Comparison of ENCODE assay signal across 1 cellular context in the genomic region with DNA sequence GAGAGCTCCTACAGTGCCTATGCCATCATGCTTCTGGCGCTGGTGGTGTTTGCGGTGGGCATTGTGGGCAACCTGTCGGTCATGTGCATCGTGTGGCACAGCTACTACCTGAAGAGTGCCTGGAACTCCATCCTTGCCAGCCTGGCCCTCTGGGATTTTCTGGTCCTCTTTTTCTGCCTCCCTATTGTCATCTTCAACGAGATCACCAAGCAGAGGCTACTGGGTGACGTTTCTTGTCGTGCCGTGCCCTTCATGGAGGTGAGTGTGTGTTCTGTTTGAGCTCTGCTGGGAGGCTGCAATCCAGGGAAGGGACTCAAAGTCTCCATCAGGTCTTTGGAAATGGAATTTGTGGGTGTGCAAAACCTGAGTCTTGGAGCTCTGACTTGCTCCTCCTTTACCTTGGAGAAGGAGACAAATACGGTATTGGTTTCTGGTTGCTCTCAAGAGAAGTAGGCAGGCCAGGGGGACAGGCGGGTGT.
TF ChIP-seq lines count a peak whose summit lies in the region.

No MANE protein-coding gene starts in this region.

TF ChIP-seq in GM23338, 12 proteins besides CTCF, POLR2A, EP300 and RAD21 (continued from another document):
- TF ChIP-seq, protein P1, sequence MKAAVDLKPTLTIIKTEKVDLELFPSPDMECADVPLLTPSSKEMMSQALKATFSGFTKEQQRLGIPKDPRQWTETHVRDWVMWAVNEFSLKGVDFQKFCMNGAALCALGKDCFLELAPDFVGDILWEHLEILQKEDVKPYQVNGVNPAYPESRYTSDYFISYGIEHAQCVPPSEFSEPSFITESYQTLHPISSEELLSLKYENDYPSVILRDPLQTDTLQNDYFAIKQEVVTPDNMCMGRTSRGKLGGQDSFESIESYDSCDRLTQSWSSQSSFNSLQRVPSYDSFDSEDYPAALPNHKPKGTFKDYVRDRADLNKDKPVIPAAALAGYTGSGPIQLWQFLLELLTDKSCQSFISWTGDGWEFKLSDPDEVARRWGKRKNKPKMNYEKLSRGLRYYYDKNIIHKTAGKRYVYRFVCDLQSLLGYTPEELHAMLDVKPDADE (IDR thresholded peaks at IDR 0.05): no peak
- TF ChIP-seq EZH2 (IDR thresholded peaks at IDR 0.05; ENCODE audit: low read depth, unreplicated experiment) (no peak), EZH2phosphoT487 (IDR thresholded peaks at IDR 0.05; ENCODE audit: unreplicated experiment) (no peak), ZNF114 (CRISPR knock-in tag; IDR thresholded peaks at IDR 0.05) (no peak), CREB1 (CRISPR knock-in tag; IDR thresholded peaks at IDR 0.05; ENCODE audit: low read depth) (no peak), STAT1 (IDR thresholded peaks at IDR 0.05; ENCODE audit: unreplicated experiment) (no peak), POLR2AphosphoS5 (IDR thresholded peaks at IDR 0.05; ENCODE audit: low read depth) (no peak)
- TF ChIP-seq, protein P2, sequence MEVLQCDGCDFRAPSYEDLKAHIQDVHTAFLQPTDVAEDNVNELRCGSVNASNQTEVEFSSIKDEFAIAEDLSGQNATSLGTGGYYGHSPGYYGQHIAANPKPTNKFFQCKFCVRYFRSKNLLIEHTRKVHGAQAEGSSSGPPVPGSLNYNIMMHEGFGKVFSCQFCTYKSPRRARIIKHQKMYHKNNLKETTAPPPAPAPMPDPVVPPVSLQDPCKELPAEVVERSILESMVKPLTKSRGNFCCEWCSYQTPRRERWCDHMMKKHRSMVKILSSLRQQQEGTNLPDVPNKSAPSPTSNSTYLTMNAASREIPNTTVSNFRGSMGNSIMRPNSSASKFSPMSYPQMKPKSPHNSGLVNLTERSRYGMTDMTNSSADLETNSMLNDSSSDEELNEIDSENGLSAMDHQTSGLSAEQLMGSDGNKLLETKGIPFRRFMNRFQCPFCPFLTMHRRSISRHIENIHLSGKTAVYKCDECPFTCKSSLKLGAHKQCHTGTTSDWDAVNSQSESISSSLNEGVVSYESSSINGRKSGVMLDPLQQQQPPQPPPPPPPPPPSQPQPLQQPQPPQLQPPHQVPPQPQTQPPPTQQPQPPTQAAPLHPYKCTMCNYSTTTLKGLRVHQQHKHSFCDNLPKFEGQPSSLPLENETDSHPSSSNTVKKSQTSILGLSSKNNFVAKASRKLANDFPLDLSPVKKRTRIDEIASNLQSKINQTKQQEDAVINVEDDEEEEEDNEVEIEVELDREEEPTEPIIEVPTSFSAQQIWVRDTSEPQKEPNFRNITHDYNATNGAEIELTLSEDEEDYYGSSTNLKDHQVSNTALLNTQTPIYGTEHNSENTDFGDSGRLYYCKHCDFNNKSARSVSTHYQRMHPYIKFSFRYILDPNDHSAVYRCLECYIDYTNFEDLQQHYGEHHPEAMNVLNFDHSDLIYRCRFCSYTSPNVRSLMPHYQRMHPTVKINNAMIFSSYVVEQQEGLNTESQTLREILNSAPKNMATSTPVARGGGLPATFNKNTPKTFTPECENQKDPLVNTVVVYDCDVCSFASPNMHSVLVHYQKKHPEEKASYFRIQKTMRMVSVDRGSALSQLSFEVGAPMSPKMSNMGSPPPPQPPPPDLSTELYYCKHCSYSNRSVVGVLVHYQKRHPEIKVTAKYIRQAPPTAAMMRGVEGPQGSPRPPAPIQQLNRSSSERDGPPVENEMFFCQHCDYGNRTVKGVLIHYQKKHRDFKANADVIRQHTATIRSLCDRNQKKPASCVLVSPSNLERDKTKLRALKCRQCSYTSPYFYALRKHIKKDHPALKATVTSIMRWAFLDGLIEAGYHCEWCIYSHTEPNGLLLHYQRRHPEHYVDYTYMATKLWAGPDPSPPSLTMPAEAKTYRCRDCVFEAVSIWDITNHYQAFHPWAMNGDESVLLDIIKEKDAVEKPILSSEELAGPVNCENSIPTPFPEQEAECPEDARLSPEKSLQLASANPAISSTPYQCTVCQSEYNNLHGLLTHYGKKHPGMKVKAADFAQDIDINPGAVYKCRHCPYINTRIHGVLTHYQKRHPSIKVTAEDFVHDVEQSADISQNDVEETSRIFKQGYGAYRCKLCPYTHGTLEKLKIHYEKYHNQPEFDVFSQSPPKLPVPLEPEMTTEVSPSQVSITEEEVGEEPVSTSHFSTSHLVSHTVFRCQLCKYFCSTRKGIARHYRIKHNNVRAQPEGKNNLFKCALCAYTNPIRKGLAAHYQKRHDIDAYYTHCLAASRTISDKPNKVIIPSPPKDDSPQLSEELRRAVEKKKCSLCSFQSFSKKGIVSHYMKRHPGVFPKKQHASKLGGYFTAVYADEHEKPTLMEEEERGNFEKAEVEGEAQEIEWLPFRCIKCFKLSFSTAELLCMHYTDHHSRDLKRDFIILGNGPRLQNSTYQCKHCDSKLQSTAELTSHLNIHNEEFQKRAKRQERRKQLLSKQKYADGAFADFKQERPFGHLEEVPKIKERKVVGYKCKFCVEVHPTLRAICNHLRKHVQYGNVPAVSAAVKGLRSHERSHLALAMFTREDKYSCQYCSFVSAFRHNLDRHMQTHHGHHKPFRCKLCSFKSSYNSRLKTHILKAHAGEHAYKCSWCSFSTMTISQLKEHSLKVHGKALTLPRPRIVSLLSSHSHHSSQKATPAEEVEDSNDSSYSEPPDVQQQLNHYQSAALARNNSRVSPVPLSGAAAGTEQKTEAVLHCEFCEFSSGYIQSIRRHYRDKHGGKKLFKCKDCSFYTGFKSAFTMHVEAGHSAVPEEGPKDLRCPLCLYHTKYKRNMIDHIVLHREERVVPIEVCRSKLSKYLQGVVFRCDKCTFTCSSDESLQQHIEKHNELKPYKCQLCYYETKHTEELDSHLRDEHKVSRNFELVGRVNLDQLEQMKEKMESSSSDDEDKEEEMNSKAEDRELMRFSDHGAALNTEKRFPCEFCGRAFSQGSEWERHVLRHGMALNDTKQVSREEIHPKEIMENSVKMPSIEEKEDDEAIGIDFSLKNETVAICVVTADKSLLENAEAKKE (CRISPR knock-in tag; IDR thresholded peaks at IDR 0.05): no peak
